In the genomic region with DNA sequence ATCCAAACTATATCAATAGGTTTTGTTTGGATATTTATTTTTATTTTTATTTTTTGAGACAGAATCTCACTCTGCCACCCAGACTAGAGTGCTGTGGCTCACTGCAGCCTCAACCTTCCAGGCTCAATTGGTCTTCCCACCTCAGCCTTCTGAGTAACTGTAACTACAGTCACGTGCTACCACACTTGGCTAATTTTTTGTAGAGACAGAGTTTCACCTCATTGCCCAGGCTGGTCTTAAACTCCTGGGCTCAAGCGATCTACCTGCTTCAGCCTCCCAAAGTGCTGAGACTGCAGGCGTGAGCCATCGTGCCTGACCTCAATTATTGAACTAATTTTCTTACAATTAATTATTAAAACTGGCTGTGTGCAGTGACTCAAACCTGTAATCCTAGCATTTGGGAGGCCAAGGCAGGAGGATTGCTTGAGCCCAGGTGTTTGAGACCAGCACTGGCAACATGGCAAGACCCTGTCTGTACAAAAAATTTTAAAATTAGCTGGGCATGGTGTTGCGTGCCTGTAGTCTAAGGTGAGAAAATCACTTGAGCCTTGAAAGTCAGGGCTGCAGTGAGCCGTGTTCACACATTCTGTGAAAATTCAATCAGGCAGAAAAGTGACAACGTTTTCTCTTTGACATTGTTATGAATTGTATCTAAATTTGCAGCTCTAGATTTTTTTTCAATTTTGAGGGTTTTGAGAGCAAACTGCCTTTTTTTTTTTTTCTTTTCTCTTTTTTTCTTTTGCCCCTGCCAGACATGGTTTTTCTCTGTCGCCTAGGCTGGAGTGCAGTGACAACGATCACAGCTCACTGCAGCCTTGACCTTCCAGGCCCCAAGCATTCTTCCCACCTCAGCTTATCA, we compare ENCODE assay signal across 15 cellular contexts.
DNase-seq lines count a peak whose midpoint lies in the region; ATAC-seq, FAIRE-seq and TF ChIP-seq lines count a peak whose summit lies in the region.
"Had no signal": no experiment of that assay in that cellular context is flagged by ENCODE, and none has a peak within 500 bp of the region (broad histone marks: within the 10 kb centered on the region; RNA-seq: fewer than 3 reads in every experiment).

No MANE protein-coding gene starts in this region.

- RAD21 ChIA-PET in GM12878 (lab: Charles Lee; ENCODE audit: unreplicated experiment): interaction anchor here (0.6 to 3.0 kb wide), 10 partner anchors 8 to 237 kb away, joined by 3 to 16 read pairs (median 4); partner anchors contain the start of genes UBE2K and UGDH

- no peak overlapping the region for H2AFZ ChIP-seq in GM12878 (ENCODE audit: control insufficient read depth, low read depth, low read length)
- H2AFZ ChIP-seq: hepatocyte had no signal

- DNase-seq in GM13976 (ENCODE audit: low spot score) (peak; percentile 45), GM12878 (ENCODE audit: low read depth, low spot score) (peak; percentile 66), testis (no peak), mucosa of gallbladder (ENCODE audit: low spot score) (no peak), NCI-H146 (lab: John Stamatoyannopoulos, UW) (no peak)
- no peak for DNase-seq in stimulated activated naive CD4-positive, alpha-beta T cell (lab: John Stamatoyannopoulos, UW)
- DNase-seq: activated naive CD8-positive, alpha-beta T cell treated with anti-CD3 and anti-CD28 coated beads, Interleukin-2, amount 50 U/mL, for 24 hours; endodermal cell; mesendoderm; NCI-H524; retina had no signal

- intact Hi-C loops in GM12878 (cut with micrococcal nuclease; ENCODE audit: unreplicated experiment): loop anchor here (5.0 kb wide), 2 partner anchors 47 to 67 kb away; partner anchors contain the start of gene UBE2K
- intact Hi-C loops in testis (cut with DNase I; ENCODE audit: low total_unique reads): no loop called here

- WGBS in GM12878 (ENCODE audit: insufficient coverage, insufficient replicate concordance, low lambda C conversion rate, missing lambda C conversion rate): 60% methylated on average over 9 of the region's 9 CpGs
- WGBS in testis, 2 donors: 75 to 85% methylated on average over 9 of the region's 9 CpGs

- H3K4me1 ChIP-seq in GM12878 (ENCODE audit: control insufficient read depth, insufficient read depth, low read length): peaks cover 19% of the 10 kb centered on the region
- no peaks in the 10 kb centered on the region for H3K4me1 ChIP-seq in testis

- no TSS peak for BruUV-seq in GM12878 (replicated peaks; lab: Mats Ljungman, UMichigan)

- ATAC-seq in GM19452 (IDR thresholded peaks at IDR 0.05; ENCODE audit: unreplicated experiment): peak; percentile 73
- peak; percentile 48 for ATAC-seq in HG02970 (IDR thresholded peaks at IDR 0.05; ENCODE audit: low FRiP score, unreplicated experiment)
- peak; percentile 87 for ATAC-seq in GM12878
- ATAC-seq: activated naive CD8-positive, alpha-beta T cell treated with anti-CD3 and anti-CD28 coated beads, Interleukin-2, amount 50 U/mL, for 24 hours had no signal

- H3K9me3 ChIP-seq in GM12878 (replicated peaks; ENCODE audit: control insufficient read depth, insufficient read depth, low read length) (peaks cover 2% of the 10 kb centered on the region; the same call in 2 of the 3 replicates), testis (no peaks in the 10 kb centered on the region)

- in situ Hi-C loops in GM13976 (cut with MboI; ENCODE audit: low sequenced_read_pairs, unreplicated experiment): no loop called here
- in situ Hi-C loops in GM12878 (cut with MboI): no loop called here

- no peaks in the 10 kb centered on the region for H3K27me3 ChIP-seq in GM12878 (replicated peaks in 1 of 2; ENCODE audit: control insufficient read depth in 2 of 2, insufficient read depth in 2 of 2, low read length in 1 of 2)
- H3K27me3 ChIP-seq in testis: no peaks in the 10 kb centered on the region
- H3K27me3 ChIP-seq: hepatocyte had no signal

- peak; percentile 80 for FAIRE-seq in GM12878 (lab: Jason Lieb, UNC)

- no peaks in the 10 kb centered on the region for H4K20me1 ChIP-seq in GM12878 (ENCODE audit: control insufficient read depth, insufficient read depth)

- POLR2A ChIA-PET in GM12878 (lab: Charles Lee): interaction anchor here (0.5 to 1.3 kb wide), 9 partner anchors 9 to 139 kb away, joined by 3 to 8 read pairs (median 3); partner anchors contain the start of gene UBE2K

- H3K4me3 ChIP-seq in GM12878 (no peak overlapping the region), testis (no peak overlapping the region)
- H3K4me3 ChIP-seq: hepatocyte, SK-N-MC had no signal

- TF ChIP-seq RAD21 in GM12878 (IDR thresholded peaks at IDR 0.05; ENCODE audit: insufficient read depth, low read depth, low read length): no peak

- SMC1A ChIA-PET in GM12878 (lab: Charles Lee; ENCODE audit: uncharacterized antibody, unreplicated experiment): interaction anchor here (0.7 to 1.5 kb wide), 13 partner anchors 9 to 388 kb away, joined by 3 to 7 read pairs (median 4); partner anchors contain the start of gene UBE2K

- peaks cover 2% of the 10 kb centered on the region; the same call in 1 of the 2 replicates for H3K79me2 ChIP-seq in GM12878 (ENCODE audit: control insufficient read depth, insufficient read depth, low read length)

- TF ChIP-seq POLR2A in GM12878 (IDR thresholded peaks at IDR 0.05; ENCODE audit: low read depth, low read length) (no peak), testis (IDR thresholded peaks at IDR 0.05) (no peak)

- peak; percentile 39 to 77; a peak in 2 of 4 replicates for TF ChIP-seq EP300 in GM12878 (IDR thresholded peaks at IDR 0.05; ENCODE audit: borderline replicate concordance in 1 of 2, control insufficient read depth in 1 of 2, low read depth in 2 of 2, low read length in 2 of 2)

- CTCF ChIA-PET in GM12878 (lab: Yijun Ruan, JAX): interaction anchor here (0.6 to 1.5 kb wide), 3 partner anchors 22 to 124 kb away, joined by 3 to 4 read pairs (median 3); no protein-coding TSS in a partner anchor

- H3K27ac ChIP-seq in GM12878 (ENCODE audit: control insufficient read depth, insufficient read depth): peak overlapping the region; percentile 61
- H3K27ac ChIP-seq in testis: no peak overlapping the region
- H3K27ac ChIP-seq: hepatocyte, SK-N-MC had no signal

- TF ChIP-seq CTCF in GM13976 (IDR thresholded peaks at IDR 0.05; ENCODE audit: borderline replicate concordance, control extremely low read depth, extremely low read depth, insufficient read depth, missing control alignments) (no peak), GM12878 (IDR thresholded peaks at IDR 0.05 in 2 of 3, conservative IDR thresholded peaks at IDR 0.05 in 1 of 3; ENCODE audit: control insufficient read depth in 2 of 3, extremely low read depth in 1 of 3, insufficient read depth in 1 of 3, low read depth in 3 of 3, low read length in 3 of 3) (no peak), testis (IDR thresholded peaks at IDR 0.05) (no peak)

- no peak overlapping the region for H3K9ac ChIP-seq in GM12878 (ENCODE audit: control insufficient read depth, insufficient read depth, low read length)

- H3K4me2 ChIP-seq in GM12878 (ENCODE audit: control insufficient read depth, insufficient read depth): peak overlapping the region; percentile 30; the same call in 1 of the 2 replicates
- H3K4me2 ChIP-seq: hepatocyte had no signal

- H3K36me3 ChIP-seq in GM12878 (ENCODE audit: control insufficient read depth in 2 of 2, insufficient read depth in 2 of 2, low read length in 1 of 2) (peaks cover 3 to 11% of the 10 kb centered on the region in 2 experiments), testis (ENCODE audit: low read depth, missing control alignments) (no peaks in the 10 kb centered on the region)

TF ChIP-seq in GM12878, 131 proteins besides CTCF, POLR2A, EP300 and RAD21 (continues in another document):
- TF ChIP-seq SPI1 (IDR thresholded peaks at IDR 0.05; ENCODE audit: borderline replicate concordance, insufficient read depth, low read depth, low read length) (no peak), DPF2 (IDR thresholded peaks at IDR 0.05) (peak; percentile 91), MTA2 (IDR thresholded peaks at IDR 0.05; ENCODE audit: low read depth) (peak; percentile 91), CREB1 (IDR thresholded peaks at IDR 0.05; ENCODE audit: low read depth) (no peak), PKNOX1 (IDR thresholded peaks at IDR 0.05) (peak; percentile 14; the same call in 1 of the 2 replicates), FOXM1 (IDR thresholded peaks at IDR 0.05; ENCODE audit: low read depth, low read length) (peak; percentile 44; the same call in 1 of the 2 replicates), MTA3 (IDR thresholded peaks at IDR 0.05; ENCODE audit: borderline replicate concordance, low read length) (peak; percentile 72; the same call in 1 of the 2 replicates), NFYA (IDR thresholded peaks at IDR 0.05; ENCODE audit: borderline replicate concordance, low read depth, low read length) (no peak), PML (IDR thresholded peaks at IDR 0.05; ENCODE audit: low read length) (no peak), SIN3A (IDR thresholded peaks at IDR 0.05; ENCODE audit: low read depth, low read length) (no peak)
- TF ChIP-seq, protein P1, sequence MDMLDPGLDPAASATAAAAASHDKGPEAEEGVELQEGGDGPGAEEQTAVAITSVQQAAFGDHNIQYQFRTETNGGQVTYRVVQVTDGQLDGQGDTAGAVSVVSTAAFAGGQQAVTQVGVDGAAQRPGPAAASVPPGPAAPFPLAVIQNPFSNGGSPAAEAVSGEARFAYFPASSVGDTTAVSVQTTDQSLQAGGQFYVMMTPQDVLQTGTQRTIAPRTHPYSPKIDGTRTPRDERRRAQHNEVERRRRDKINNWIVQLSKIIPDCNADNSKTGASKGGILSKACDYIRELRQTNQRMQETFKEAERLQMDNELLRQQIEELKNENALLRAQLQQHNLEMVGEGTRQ (IDR thresholded peaks at IDR 0.05; ENCODE audit: borderline replicate concordance, low read depth, low read length): no peak; the same call in 1 of the 2 replicates

Comparison
In these comparisons a context has a peak if more than half of its experiments do, and no peak if none do; other contexts are left out.
1. DNase-seq: peak in GM13976 (single experiment) and GM12878 (single experiment); none in testis (single experiment), stimulated activated naive CD4-positive, alpha-beta T cell (0 of 6), mucosa of gallbladder (single experiment) and NCI-H146 (single experiment).
2. Peak in every context shown above with its lines, with median percentiles within 50 percentile points of each other: ATAC-seq.